12 cellular contexts compared by ENCODE assay signal in genomic region chr2:20744366-20745335, GRCh38.
DNase-seq lines count a peak whose midpoint lies in the region; ATAC-seq, FAIRE-seq and TF ChIP-seq lines count a peak whose summit lies in the region.
"Had no signal": no experiment of that assay in that cellular context is flagged by ENCODE, and none has a peak within 500 bp of the region (broad histone marks: within the 10 kb centered on the region; RNA-seq: fewer than 3 reads in every experiment).

No MANE protein-coding gene starts in this region.

- FAIRE-seq in GM12892 (lab: Jason Lieb, UNC), result peak; percentile 14
- no peak for FAIRE-seq in frontal cortex (lab: Jason Lieb, UNC)
- FAIRE-seq: astrocyte, endometrium had no signal

- no peaks in the 10 kb centered on the region for H3K4me1 Mint-ChIP-seq in stimulated activated effector memory CD8-positive, alpha-beta T cell treated with anti-CD3 and anti-CD28 coated beads, Interleukin-12 subunit alpha, Interleukin-12 subunit beta, amount 100 ng/mL, for 72 hours

- intact Hi-C loops in cardiac septum (cut with DNase I), result no loop called here

- H3K27ac Mint-ChIP-seq in stimulated activated effector memory CD8-positive, alpha-beta T cell treated with anti-CD3 and anti-CD28 coated beads, Interleukin-12 subunit alpha, Interleukin-12 subunit beta, amount 100 ng/mL, for 72 hours, result no peak overlapping the region
- H3K27ac Mint-ChIP-seq: activated CD8-positive, alpha-beta memory T cell treated with anti-CD3 and anti-CD28 coated beads, Interleukin-2, amount 10 ng/mL, durations not matched to agents 7 days and 5 days had no signal

- H3K36me3 Mint-ChIP-seq in stimulated activated effector memory CD8-positive, alpha-beta T cell treated with anti-CD3 and anti-CD28 coated beads, Interleukin-12 subunit alpha, Interleukin-12 subunit beta, amount 100 ng/mL, for 72 hours, result no peaks in the 10 kb centered on the region

- DNase-seq in GM12892 (ENCODE audit: insufficient read length), result no peak
- no peak for DNase-seq in stimulated activated effector memory CD8-positive, alpha-beta T cell treated with anti-CD3 and anti-CD28 coated beads, Interleukin-12 subunit alpha, Interleukin-12 subunit beta, amount 100 ng/mL, for 72 hours (ENCODE audit: low spot score in 2 of 2)
- DNase-seq in frontal cortex (ENCODE audit: low spot score in 2 of 2), result no peak
- no peak for DNase-seq in cardiac septum (ENCODE audit: low spot score)
- no peak for DNase-seq in activated CD4-positive, alpha-beta T cell treated with anti-CD3 and anti-CD28 coated beads for 1 hour
- DNase-seq: activated CD8-positive, alpha-beta memory T cell treated with anti-CD3 and anti-CD28 coated beads, Interleukin-2, amount 10 ng/mL, durations not matched to agents 7 days and 5 days; NCI-H1436 had no signal

- H3K9me3 Mint-ChIP-seq in stimulated activated effector memory CD8-positive, alpha-beta T cell treated with anti-CD3 and anti-CD28 coated beads, Interleukin-12 subunit alpha, Interleukin-12 subunit beta, amount 100 ng/mL, for 72 hours, result no peaks in the 10 kb centered on the region

- no peak overlapping the region for H3K4me3 Mint-ChIP-seq in stimulated activated effector memory CD8-positive, alpha-beta T cell treated with anti-CD3 and anti-CD28 coated beads, Interleukin-12 subunit alpha, Interleukin-12 subunit beta, amount 100 ng/mL, for 72 hours
- H3K4me3 Mint-ChIP-seq: activated CD8-positive, alpha-beta memory T cell treated with anti-CD3 and anti-CD28 coated beads, Interleukin-2, amount 10 ng/mL, durations not matched to agents 7 days and 5 days had no signal

- ATAC-seq in GM19455 (IDR thresholded peaks at IDR 0.05; ENCODE audit: unreplicated experiment) (peak; percentile 90), HG02885 (IDR thresholded peaks at IDR 0.05; ENCODE audit: poor library complexity, unreplicated experiment) (peak; percentile 91), HG03565 (IDR thresholded peaks at IDR 0.05; ENCODE audit: unreplicated experiment) (peak; percentile 95)
- no peak for ATAC-seq in stimulated activated effector memory CD8-positive, alpha-beta T cell treated with anti-CD3 and anti-CD28 coated beads, Interleukin-12 subunit alpha, Interleukin-12 subunit beta, amount 100 ng/mL, for 72 hours
- ATAC-seq: activated CD8-positive, alpha-beta memory T cell treated with anti-CD3 and anti-CD28 coated beads, Interleukin-2, amount 10 ng/mL, durations not matched to agents 7 days and 5 days had no signal

- TF ChIP-seq POLR2A in GM12892 (IDR thresholded peaks at IDR 0.05; ENCODE audit: low read depth, low read length), result no peak
